23 cellular contexts compared by ENCODE assay signal in genomic region chr5:6262651-6263363, GRCh38.
"Had no signal": no experiment of that assay in that cellular context is flagged by ENCODE, and none has a peak within 500 bp of the region (broad histone marks: within the 10 kb centered on the region; RNA-seq: fewer than 3 reads in every experiment).

No MANE protein-coding gene starts in this region.

- H3K4me3 Mint-ChIP-seq: naive thymus-derived CD8-positive, alpha-beta T cell; nephron progenitor cell; stimulated activated effector memory CD8-positive, alpha-beta T cell treated with anti-CD3 and anti-CD28 coated beads, Interleukin-12 subunit alpha, Interleukin-12 subunit beta, amount 100 ng/mL, for 72 hours had no signal

- H3K4me1 Mint-ChIP-seq: naive thymus-derived CD8-positive, alpha-beta T cell; stimulated activated effector memory CD8-positive, alpha-beta T cell treated with anti-CD3 and anti-CD28 coated beads, Interleukin-12 subunit alpha, Interleukin-12 subunit beta, amount 100 ng/mL, for 72 hours had no signal

- H3K36me3 Mint-ChIP-seq: naive thymus-derived CD8-positive, alpha-beta T cell; stimulated activated effector memory CD8-positive, alpha-beta T cell treated with anti-CD3 and anti-CD28 coated beads, Interleukin-12 subunit alpha, Interleukin-12 subunit beta, amount 100 ng/mL, for 72 hours had no signal

- H3K27ac Mint-ChIP-seq: naive thymus-derived CD8-positive, alpha-beta T cell; nephron progenitor cell; stimulated activated effector memory CD8-positive, alpha-beta T cell treated with anti-CD3 and anti-CD28 coated beads, Interleukin-12 subunit alpha, Interleukin-12 subunit beta, amount 100 ng/mL, for 72 hours had no signal

- ATAC-seq: heart right ventricle; left cardiac atrium; left lung; naive thymus-derived CD8-positive, alpha-beta T cell; sciatic nerve; stimulated activated effector memory CD8-positive, alpha-beta T cell treated with anti-CD3 and anti-CD28 coated beads, Interleukin-12 subunit alpha, Interleukin-12 subunit beta, amount 100 ng/mL, for 72 hours; upper lobe of right lung had no signal

- DNase-seq: dermis blood vessel endothelial cell; effector memory CD4-positive, alpha-beta T cell; esophagus squamous epithelium; foreskin melanocyte; glutamatergic neuron; heart right ventricle; hippocampal formation; left cardiac atrium; mammary epithelial cell; mesendoderm; midbrain; naive thymus-derived CD8-positive, alpha-beta T cell; nephron progenitor cell; nucleus accumbens; stimulated activated CD4-positive, alpha-beta T cell treated with anti-CD3 and anti-CD28 coated beads, Interleukin-12 subunit alpha, Interleukin-12 subunit beta, amount 100 ng/mL, for 4 hours; stimulated activated CD4-positive, alpha-beta T cell treated with anti-CD3 and anti-CD28 coated beads, Interleukin-1b, Interleukin-23, amount 100 ng/mL, for 48 hours; stimulated activated CD4-positive, alpha-beta T cell treated with anti-CD3 and anti-CD28 coated beads, Interleukin-4, amount 100 ng/mL, for 1 hour; stimulated activated naive CD4-positive, alpha-beta T cell treated with Interleukin-2 at 50 U/mL for 16 hours; transverse colon; upper lobe of right lung had no signal
